ENCODE assay signal across 26 cellular contexts in the genomic region with DNA sequence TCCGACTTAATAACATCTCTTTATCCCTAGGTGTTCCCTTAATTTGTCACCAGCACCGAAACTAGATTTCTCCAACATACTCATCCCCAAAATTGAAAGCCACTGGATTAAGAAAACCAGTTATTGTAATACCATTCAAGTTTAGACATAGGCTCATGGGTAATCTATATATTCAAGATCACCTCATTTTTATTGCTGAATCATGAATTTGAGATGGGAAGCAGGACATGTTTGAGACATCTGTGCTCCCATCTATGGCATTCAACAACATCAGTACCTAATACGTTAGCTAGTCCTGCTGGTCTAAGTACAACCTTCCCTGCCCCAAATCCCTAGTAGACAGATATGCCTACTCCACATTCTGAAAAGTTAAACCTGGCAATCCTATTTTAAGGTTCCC.
DNase-seq lines count a peak whose midpoint lies in the region; ATAC-seq, FAIRE-seq and TF ChIP-seq lines count a peak whose summit lies in the region.
"Had no signal": no experiment of that assay in that cellular context is flagged by ENCODE, and none has a peak within 500 bp of the region (broad histone marks: within the 10 kb centered on the region; RNA-seq: fewer than 3 reads in every experiment).

No MANE protein-coding gene starts in this region.

- intact Hi-C loops in Panc1 (cut with micrococcal nuclease; ENCODE audit: unreplicated experiment) = no loop called here
- intact Hi-C loops in sciatic nerve (cut with DNase I) = no loop called here
- intact Hi-C loops in dorsolateral prefrontal cortex (cut with DNase I) = no loop called here

- H2BK120ac ChIP-seq in mesenchymal stem cell (ENCODE audit: low read depth, low read length) = peak overlapping the region; percentile 61

- in situ Hi-C loops in Panc1 (cut with HindIII; ENCODE audit: low pct_unique_long_range_greater_than_20kb, low sequenced_read_pairs) = no loop called here

- H2BK5ac ChIP-seq in mesenchymal stem cell (ENCODE audit: low read depth, low read length, poor library complexity, severe bottlenecking) = no peak overlapping the region

- H3K4me3 ChIP-seq in A549 (no peak overlapping the region), Panc1 (ENCODE audit: low read depth in 2 of 2, low read length in 2 of 2) (no peak overlapping the region), mesenchymal stem cell (ENCODE audit: insufficient read depth in 1 of 2, low read depth in 1 of 2, low read length in 2 of 2) (no peak overlapping the region), dorsolateral prefrontal cortex (no peak overlapping the region)
- H3K4me3 ChIP-seq: BLaER1 treated with 17β-estradiol and CSF1 and Interleukin-3, amounts not matched to agents 10 nM and 100 nM; GM12878; GM23338 had no signal

- H3K27me3 ChIP-seq in Panc1 (ENCODE audit: control insufficient read depth, insufficient read depth, low read length) (no peaks in the 10 kb centered on the region), mesenchymal stem cell (ENCODE audit: control insufficient read depth in 1 of 2, insufficient read depth in 1 of 2, low read length in 2 of 2) (no peaks in the 10 kb centered on the region), dorsolateral prefrontal cortex (no peaks in the 10 kb centered on the region)
- H3K27me3 ChIP-seq: BE2C; BLaER1 treated with 17β-estradiol and CSF1 and Interleukin-3, amounts not matched to agents 10 nM and 100 nM had no signal

- no peak overlapping the region for H3K9ac ChIP-seq in mesenchymal stem cell (ENCODE audit: low read length)
- H3K9ac ChIP-seq: BLaER1 treated with 17β-estradiol and CSF1 and Interleukin-3, amounts not matched to agents 10 nM and 100 nM had no signal

- CTCF ChIA-PET in A549 (lab: Yijun Ruan, JAX) (no interaction called here), Panc1 (lab: Charles Lee) (no interaction called here)

- peak overlapping the region in 1 of 2 experiments; percentile 2 for H3K18ac ChIP-seq in mesenchymal stem cell (ENCODE audit: low read depth in 1 of 2, low read length in 2 of 2)

- TF ChIP-seq EP300 in A549 (IDR thresholded peaks at IDR 0.05) = no peak

- H3K4me2 ChIP-seq in A549 (no peak overlapping the region), mesenchymal stem cell (ENCODE audit: low read length, poor library complexity, severe bottlenecking) (no peak overlapping the region)
- H3K4me2 ChIP-seq: BLaER1 treated with 17β-estradiol and CSF1 and Interleukin-3, amounts not matched to agents 10 nM and 100 nM; GM23338 had no signal

- H3K23ac ChIP-seq in mesenchymal stem cell (ENCODE audit: low read length in 2 of 2) = no peak overlapping the region

- ATAC-seq in A549 (no peak), Panc1 (no peak), sciatic nerve (no peak)
- ATAC-seq: GM12878, GM23338, HCT116 had no signal

- peak overlapping the region; percentile 77 for H2BK12ac ChIP-seq in mesenchymal stem cell (ENCODE audit: low read length in 2 of 2)

- no peak for TF ChIP-seq RAD21 in A549 (conservative IDR thresholded peaks at IDR 0.05 in 1 of 2, IDR thresholded peaks at IDR 0.05 in 1 of 2)

- TF ChIP-seq CTCF in A549 (IDR thresholded peaks at IDR 0.05) (no peak), Panc1 (IDR thresholded peaks at IDR 0.05) (no peak), dorsolateral prefrontal cortex (IDR thresholded peaks at IDR 0.05 in 54 of 56, conservative IDR thresholded peaks at IDR 0.05 in 2 of 56; ENCODE audit: low read depth in 1 of 56, partially characterized antibody in 56 of 56) (no peak)

- BruUV-seq in Panc1 (replicated peaks; lab: Mats Ljungman, UMichigan) = no TSS peak

- H4K8ac ChIP-seq in mesenchymal stem cell (ENCODE audit: low read length) = no peak overlapping the region

- POLR2A ChIA-PET in A549 (lab: Yijun Ruan, JAX) (no interaction called here), Panc1 (lab: Charles Lee) (no interaction called here)

- DNase-seq in NCI-H2171 treated with DMSO at 0.1 percent for 48 hours (lab: John Stamatoyannopoulos, UW) (peak; percentile 69), NCI-H2171 (lab: John Stamatoyannopoulos, UW) (no peak), A549 (ENCODE audit: low read depth in 1 of 2, low spot score in 1 of 2) (no peak), Panc1 (ENCODE audit: low read depth, low spot score) (no peak), mesenchymal stem cell (no peak), sciatic nerve (ENCODE audit: low spot score) (no peak), HK-2 (ENCODE audit: unreplicated experiment) (no peak), dorsolateral prefrontal cortex (no peak)
- DNase-seq: ACHN; AML-193; BE2C; CD4-positive, alpha-beta T cell; CD8-positive, alpha-beta memory T cell; DMS 273 treated with DMSO at 0.1 percent for 48 hours; DMS79; EL; GDM1; H9 had no signal

- no peak overlapping the region for H3K4ac ChIP-seq in mesenchymal stem cell (ENCODE audit: low read depth in 1 of 2, low read length in 2 of 2)

- H4K91ac ChIP-seq in mesenchymal stem cell (ENCODE audit: low read length) = no peak overlapping the region

- no peak overlapping the region for H3K14ac ChIP-seq in mesenchymal stem cell (ENCODE audit: low read length in 2 of 2)

- H3K9me3 ChIP-seq in A549 (no peaks in the 10 kb centered on the region), Panc1 (ENCODE audit: control insufficient read depth, insufficient read depth, low read depth, low read length) (no peaks in the 10 kb centered on the region), mesenchymal stem cell (ENCODE audit: control insufficient read depth, low read length) (no peaks in the 10 kb centered on the region)
- H3K9me3 ChIP-seq: BE2C; BLaER1 treated with 17β-estradiol and CSF1 and Interleukin-3, amounts not matched to agents 10 nM and 100 nM had no signal

- no peak for FAIRE-seq in A549 (lab: Jason Lieb, UNC)
- FAIRE-seq: A204.1, D721Med, GM12878, GM19239 had no signal

- WGBS in A549 (ENCODE audit: missing lambda C conversion rate) = 96% methylated on average over 3 of the region's 3 CpGs
- WGBS in mesenchymal stem cell = 97% methylated on average over 2 of the region's 3 CpGs

- no peaks in the 10 kb centered on the region for H3K36me3 ChIP-seq in Panc1 (ENCODE audit: control insufficient read depth, insufficient read depth, low read length)
- H3K36me3 ChIP-seq in mesenchymal stem cell (ENCODE audit: control insufficient read depth in 1 of 2, insufficient read depth in 2 of 2, low read depth in 1 of 2, low read length in 2 of 2) = no peaks in the 10 kb centered on the region
- H3K36me3 ChIP-seq: BE2C; BLaER1 treated with 17β-estradiol and CSF1 and Interleukin-3, amounts not matched to agents 10 nM and 100 nM had no signal

- TF ChIP-seq POLR2A in A549 (IDR thresholded peaks at IDR 0.05; ENCODE audit: low read length) = no peak

- H2BK15ac ChIP-seq in mesenchymal stem cell (ENCODE audit: low read depth, poor library complexity, severe bottlenecking) = no peak overlapping the region

- H2AK5ac ChIP-seq in mesenchymal stem cell (ENCODE audit: low read length, severe bottlenecking) = no peak overlapping the region

- H3K27ac ChIP-seq in A549 = no peak overlapping the region
- H3K27ac ChIP-seq in Panc1 (ENCODE audit: low read length) = 0 out of 2 replicates have a peak overlapping the region, but pooled peaks have one; percentile 4
- H3K27ac ChIP-seq in mesenchymal stem cell (ENCODE audit: low read length, poor library complexity, severe bottlenecking) = no peak overlapping the region
- peak overlapping the region in 7 of 59 donors; percentile 3 to 49 (median 18) for H3K27ac ChIP-seq in dorsolateral prefrontal cortex
- H3K27ac ChIP-seq: 22Rv1; BLaER1 treated with 17β-estradiol and CSF1 and Interleukin-3, amounts not matched to agents 10 nM and 100 nM had no signal

- H3K79me1 ChIP-seq in mesenchymal stem cell (replicated peaks; ENCODE audit: low read length, poor library complexity, severe bottlenecking) = no peaks in the 10 kb centered on the region

- no peak overlapping the region for H2AFZ ChIP-seq in mesenchymal stem cell (ENCODE audit: low read depth, low read length)
- H2AFZ ChIP-seq: GM23338 had no signal

- H3K4me1 ChIP-seq in A549 (peaks cover 19% of the 10 kb centered on the region; the same call in 2 of the 3 replicates), Panc1 (ENCODE audit: control insufficient read depth, insufficient read depth, low read length) (peaks cover 13% of the 10 kb centered on the region), mesenchymal stem cell (ENCODE audit: control insufficient read depth, insufficient read depth, low read depth, low read length) (no peaks in the 10 kb centered on the region)
- H3K4me1 ChIP-seq: BLaER1 treated with 17β-estradiol and CSF1 and Interleukin-3, amounts not matched to agents 10 nM and 100 nM had no signal

TF ChIP-seq in A549, 52 proteins besides CTCF, POLR2A, EP300 and RAD21:
- TF ChIP-seq MAFK (IDR thresholded peaks at IDR 0.05; ENCODE audit: partially characterized antibody) (peak; percentile 73), CBX2 (IDR thresholded peaks at IDR 0.05; ENCODE audit: borderline replicate concordance, low read depth) (no peak), FOSL2 (IDR thresholded peaks at IDR 0.05) (no peak), FOSL2 (CRISPR knock-in tag; IDR thresholded peaks at IDR 0.05) (no peak), HEYL (CRISPR knock-in tag; IDR thresholded peaks at IDR 0.05) (no peak), RFX5 (IDR thresholded peaks at IDR 0.05) (no peak), KDM5A (IDR thresholded peaks at IDR 0.05) (no peak)
